8 cellular contexts compared by ENCODE assay signal in the genomic region with DNA sequence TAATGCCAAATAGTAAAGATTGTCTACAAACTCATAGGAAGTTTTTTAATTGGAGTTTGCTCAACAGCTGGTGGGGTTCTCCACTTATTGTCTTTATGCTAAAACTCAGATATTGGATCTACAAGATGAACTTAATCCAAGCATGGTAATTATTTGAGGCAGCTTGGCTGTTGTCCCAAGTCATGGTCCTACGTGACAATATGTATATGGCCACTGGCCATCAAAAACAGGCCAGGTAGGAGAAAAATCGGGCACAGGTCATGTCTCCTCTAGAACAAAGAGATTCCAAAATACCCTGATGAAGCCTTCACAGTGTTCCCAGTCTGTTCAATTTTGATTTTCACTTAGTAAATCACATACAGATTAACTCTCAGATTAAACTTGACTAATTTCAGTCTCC.
"Had no signal": no experiment of that assay in that cellular context is flagged by ENCODE, and none has a peak within 500 bp of the region (broad histone marks: within the 10 kb centered on the region; RNA-seq: fewer than 3 reads in every experiment).

No MANE protein-coding gene starts in this region.

- DNase-seq: GDM1, GF-D8 had no signal

- H3K4me3 ChIP-seq: GM12878 had no signal

- FAIRE-seq: G401.6, GM12878, GM12891, GM12892, GM18507, GM19239 had no signal

- ATAC-seq: GM12878 had no signal
